18 cellular contexts compared by ENCODE assay signal in the genomic region with DNA sequence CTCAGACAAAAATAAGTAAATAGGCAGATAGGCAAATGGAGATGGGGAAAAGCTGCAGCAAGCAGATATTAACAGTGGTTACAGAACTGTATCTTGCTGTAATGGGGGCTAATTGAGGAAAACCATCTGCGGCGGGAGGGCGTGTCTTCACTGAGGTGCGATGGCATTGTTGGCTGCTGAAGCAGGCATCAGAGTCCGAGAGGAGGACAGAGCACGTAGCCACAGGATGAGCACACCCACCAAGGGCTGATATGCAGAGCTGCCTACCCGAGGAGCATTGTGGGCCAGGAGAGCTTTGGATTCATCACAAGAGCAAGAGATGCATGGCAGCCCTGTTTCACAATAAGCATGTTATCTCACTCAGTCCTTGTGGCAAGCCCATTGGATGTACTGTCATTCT. TPM values are rescaled to one million over a fixed set of nuclear protein-coding genes. Genes with fewer than 3 reads are reported as not detected.
DNase-seq lines count a peak whose midpoint lies in the region; ATAC-seq and TF ChIP-seq lines count a peak whose summit lies in the region.
"Had no signal": no experiment of that assay in that cellular context is flagged by ENCODE, and none has a peak within 500 bp of the region (broad histone marks: within the 10 kb centered on the region; RNA-seq: fewer than 3 reads in every experiment).

No MANE protein-coding gene starts in this region.

- peaks cover 19% of the 10 kb centered on the region; the same call in 1 of the 2 replicates for H3K4me1 ChIP-seq in BE2C
- H3K4me1 ChIP-seq: BLaER1, Caco-2 had no signal

- H3K9me3 ChIP-seq in BE2C, result no peaks in the 10 kb centered on the region; the same call in 1 of the 2 replicates

- H3K27me3 ChIP-seq in BE2C, result no peaks in the 10 kb centered on the region
- H3K27me3 ChIP-seq: BLaER1 had no signal

- H3K27me3 Mint-ChIP-seq in mesothelial cell of epicardium (ENCODE audit: low read depth), result no peaks in the 10 kb centered on the region

- H3K4me3 Mint-ChIP-seq in mesothelial cell of epicardium, result no peak overlapping the region
- H3K4me3 Mint-ChIP-seq: CD4-positive, CD25-positive, alpha-beta regulatory T cell; CD8-positive, alpha-beta T cell had no signal

- H3K36me3 ChIP-seq in BE2C, result no peaks in the 10 kb centered on the region; the same call in none of the 2 replicates

- H3K36me3 Mint-ChIP-seq in mesothelial cell of epicardium, result no peaks in the 10 kb centered on the region
- H3K36me3 Mint-ChIP-seq: CD4-positive, CD25-positive, alpha-beta regulatory T cell; CD8-positive, alpha-beta T cell had no signal

- H3K4me3 ChIP-seq in BE2C (ENCODE audit: low read depth, low read length), result peak overlapping the region; percentile 3; the same call in 1 of the 2 replicates
- H3K4me3 ChIP-seq: BLaER1, GM12878, GM23248 had no signal

- H3K27ac Mint-ChIP-seq in mesothelial cell of epicardium, result no peak overlapping the region
- H3K27ac Mint-ChIP-seq: CD4-positive, CD25-positive, alpha-beta regulatory T cell; CD8-positive, alpha-beta T cell had no signal

- peaks cover 18% of the 10 kb centered on the region for H3K9me3 Mint-ChIP-seq in mesothelial cell of epicardium
- H3K9me3 Mint-ChIP-seq: CD8-positive, alpha-beta T cell had no signal

- DNase-seq in BE2C, result peak; percentile 84
- DNase-seq in Daoy (ENCODE audit: low read depth), result peak; percentile 24
- DNase-seq in SK-N-DZ (ENCODE audit: low spot score), result peak; percentile 64
- no peak for DNase-seq in mesothelial cell of epicardium (ENCODE audit: low spot score in 2 of 2, unreplicated experiment in 2 of 2)
- DNase-seq in HCEC 1CT, result no peak
- DNase-seq: Caco-2; CD4-positive, CD25-positive, alpha-beta regulatory T cell; CD8-positive, alpha-beta T cell; DMS153; DND-41; EL; GDM1; GM23248; H7 had no signal

- TF ChIP-seq CTCF in BE2C (IDR thresholded peaks at IDR 0.05; ENCODE audit: low read depth, low read length) (no peak), mesothelial cell of epicardium (IDR thresholded peaks at IDR 0.05; ENCODE audit: unreplicated experiment) (no peak)

- ATAC-seq in HG02588 (IDR thresholded peaks at IDR 0.05; ENCODE audit: unreplicated experiment), result no peak
- ATAC-seq: CD8-positive, alpha-beta T cell; GM12878; HCT116 had no signal

- no peaks in the 10 kb centered on the region for H3K4me1 Mint-ChIP-seq in mesothelial cell of epicardium
- H3K4me1 Mint-ChIP-seq: CD4-positive, CD25-positive, alpha-beta regulatory T cell had no signal

RNA-seq across cellular contexts. Expression of gene CHRNA7, which starts 30.4 kb away (rescaled TPM):
- 39.7 TPM for polyA plus RNA-seq in BE2C (2012; ENCODE audit: insufficient read depth, insufficient read length, low read depth)
- 2.5 and 4.7 TPM in 2 replicates for total RNA-seq in Daoy (2014; rRNA removed; shearing (Covaris generic))
- 32.2 and 38.3 TPM in 2 replicates for polyA plus RNA-seq in SK-N-DZ (2014; cell fraction: cytosol; rRNA removed)
- 25.8 and 34.9 TPM in 2 replicates for polyA plus RNA-seq in SK-N-DZ (2014; cell fraction: nucleus; rRNA removed)
- total RNA-seq in mesothelial cell of epicardium, result 2.2 to 3.0 TPM (median 2.9 TPM) in 3 replicates
- total RNA-seq: CD4-positive, CD25-positive, alpha-beta regulatory T cell; CD8-positive, alpha-beta T cell; GM12878; GM23248 had no signal
- polyA plus RNA-seq: GM23248 had no signal

Comparison
In these comparisons a context has a peak if more than half of its experiments do, and no peak if none do; other contexts are left out.
1. DNase-seq: peak in BE2C (single experiment), Daoy (single experiment) and SK-N-DZ (single experiment); none in mesothelial cell of epicardium (0 of 2) and HCEC 1CT (single experiment).